In the genomic region with DNA sequence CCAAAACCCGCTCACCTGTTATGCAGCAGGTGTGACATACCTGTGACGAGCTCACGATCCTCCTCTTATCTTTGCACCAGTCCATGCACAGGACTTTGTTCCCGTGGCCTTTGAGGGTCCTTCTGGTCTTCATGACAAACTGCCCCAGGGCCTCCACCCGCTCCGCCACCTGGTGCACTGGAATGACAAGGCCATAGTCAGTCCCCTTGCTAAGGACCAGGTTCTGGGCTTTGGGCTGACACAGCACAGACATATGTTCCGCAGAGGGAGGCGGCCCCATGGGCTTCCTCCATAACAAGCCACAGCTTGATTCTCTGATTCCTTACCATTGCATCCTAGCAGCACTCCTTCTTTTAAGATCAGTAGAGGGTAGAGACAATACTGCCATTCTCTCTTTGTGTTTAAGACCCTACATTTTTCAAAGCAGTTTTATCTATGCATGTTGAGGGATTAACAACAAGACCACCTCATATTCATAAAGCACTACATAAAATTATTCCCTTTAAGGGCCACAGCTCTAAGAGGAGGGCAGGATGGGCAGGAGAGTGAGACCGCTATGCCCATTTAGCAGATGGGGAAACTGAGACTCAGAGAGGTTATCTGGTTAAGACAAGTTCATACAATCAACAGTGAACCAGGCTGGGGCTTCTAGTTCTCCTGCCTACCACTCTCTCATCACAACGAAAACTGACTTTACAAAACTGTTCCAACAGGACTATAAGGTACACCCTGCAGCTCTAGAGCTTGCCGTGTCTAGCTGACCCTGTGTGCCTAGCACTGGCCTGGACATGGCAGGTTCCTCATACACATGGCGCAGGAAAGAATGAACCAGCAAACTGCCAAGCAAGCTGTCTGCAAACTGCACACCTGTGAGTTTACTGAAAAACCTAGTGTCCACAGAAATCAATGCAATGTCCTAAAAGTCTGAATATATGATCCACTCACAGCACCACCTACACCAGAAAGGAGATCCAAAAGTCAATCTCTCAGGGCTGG, we compare ENCODE assay signal across 19 cellular contexts. TPM values are rescaled to one million over a fixed set of nuclear protein-coding genes. Genes with fewer than 3 reads are reported as not detected.
"Had no signal": no experiment of that assay in that cellular context is flagged by ENCODE, and none has a peak within 500 bp of the region (broad histone marks: within the 10 kb centered on the region; RNA-seq: fewer than 3 reads in every experiment).

No MANE protein-coding gene starts in this region.

- H3K27me3 Mint-ChIP-seq: activated naive CD8-positive, alpha-beta T cell; stimulated activated naive CD8-positive, alpha-beta T cell treated with anti-CD3 and anti-CD28 coated beads, Interleukin-15, Interleukin-2, amounts not matched to agents 100 ng/mL and 50 ng/mL, for 24 hours had no signal

- DNase-seq: activated CD4-positive, alpha-beta T cell treated with anti-CD3 and anti-CD28 coated beads, Interleukin-2, amount 50 U/mL, for 1 hour; activated CD4-positive, CD25-positive, alpha-beta regulatory T cell; activated effector memory CD4-positive, alpha-beta T cell treated with anti-CD3 and anti-CD28 coated beads, Interleukin-2, amount 50 U/mL, for 16 hours; amniotic stem cell; central memory CD4-positive, alpha-beta T cell; esophagus squamous epithelium; kidney; left ventricle myocardium superior; mesenchymal stem cell; natural killer cell; nucleus accumbens; stimulated activated CD4-positive, alpha-beta T cell treated with anti-CD3 and anti-CD28 coated beads, Interleukin-15, amount 100 ng/mL, for 24 hours; stimulated activated CD4-positive, alpha-beta T cell treated with anti-CD3 and anti-CD28 coated beads, Interleukin-4, amount 100 ng/mL, for 24 hours had no signal

- H3K27ac ChIP-seq: coronary artery, esophagus squamous epithelium, skin epidermis, suprapubic skin had no signal

- H3K9me3 ChIP-seq: esophagus squamous epithelium, suprapubic skin had no signal

- ATAC-seq: left ventricle myocardium superior, natural killer cell had no signal

- H3K27me3 ChIP-seq: esophagus squamous epithelium, suprapubic skin had no signal

- H3K27ac Mint-ChIP-seq: activated naive CD8-positive, alpha-beta T cell; natural killer cell; stimulated activated naive CD8-positive, alpha-beta T cell treated with anti-CD3 and anti-CD28 coated beads, Interleukin-15, Interleukin-2, amounts not matched to agents 100 ng/mL and 50 ng/mL, for 24 hours had no signal

- H3K9me3 Mint-ChIP-seq: natural killer cell; stimulated activated naive CD8-positive, alpha-beta T cell treated with anti-CD3 and anti-CD28 coated beads, Interleukin-15, Interleukin-2, amounts not matched to agents 100 ng/mL and 50 ng/mL, for 24 hours had no signal

- H3K4me3 Mint-ChIP-seq: activated naive CD8-positive, alpha-beta T cell; natural killer cell; stimulated activated naive CD8-positive, alpha-beta T cell treated with anti-CD3 and anti-CD28 coated beads, Interleukin-15, Interleukin-2, amounts not matched to agents 100 ng/mL and 50 ng/mL, for 24 hours had no signal

- H3K36me3 Mint-ChIP-seq: natural killer cell had no signal

- H3K4me1 ChIP-seq: esophagus squamous epithelium, suprapubic skin had no signal

- FAIRE-seq: kidney had no signal

- H3K4me3 ChIP-seq: coronary artery, esophagus squamous epithelium, skin epidermis, suprapubic skin had no signal

RNA-seq across cellular contexts. Expression of gene BCL2L10, which starts 41.6 kb away (rescaled TPM):
- total RNA-seq: glomerular endothelial cell, left ventricle myocardium superior had no signal
